Comparison of ENCODE assay signal across 20 cellular contexts in genomic region chr15:60757831-60758570, GRCh38.
DNase-seq lines count a peak whose midpoint lies in the region; ATAC-seq, FAIRE-seq and TF ChIP-seq lines count a peak whose summit lies in the region.
"Had no signal": no experiment of that assay in that cellular context is flagged by ENCODE, and none has a peak within 500 bp of the region (broad histone marks: within the 10 kb centered on the region; RNA-seq: fewer than 3 reads in every experiment).

No MANE protein-coding gene starts in this region.

- H3K9me3 Mint-ChIP-seq in astrocyte (ENCODE audit: unreplicated experiment) = peaks cover 7% of the 10 kb centered on the region
- H3K9me3 Mint-ChIP-seq in neural crest cell = peaks cover 2% of the 10 kb centered on the region
- H3K9me3 Mint-ChIP-seq in Calu3 (ENCODE audit: low read depth, unreplicated experiment) = no peaks in the 10 kb centered on the region
- H3K9me3 Mint-ChIP-seq: dendritic cell treated with granulocyte-macrophage colony-stimulating factor and Interleukin-4, amounts not matched to agents 40 ng/mL and 50 ng/mL, for 4 days; H9; stimulated activated naive CD8-positive, alpha-beta T cell treated with anti-CD3 and anti-CD28 coated beads, Interleukin-15, Interleukin-2, amounts not matched to agents 100 ng/mL and 50 ng/mL, for 24 hours had no signal

- H3K27me3 ChIP-seq in astrocyte (ENCODE audit: insufficient read depth, low read length) (no peaks in the 10 kb centered on the region), small intestine (ENCODE audit: control insufficient read depth in 2 of 2, insufficient read depth in 2 of 2, low read length in 2 of 2) (no peaks in the 10 kb centered on the region)
- H3K27me3 ChIP-seq: uterus had no signal

- H3K4me3 ChIP-seq in LNCaP clone FGC (ENCODE audit: low read depth, low read length) = no peak overlapping the region
- no peak overlapping the region for H3K4me3 ChIP-seq in astrocyte (ENCODE audit: insufficient read depth, low read depth, low read length)
- H3K4me3 ChIP-seq in small intestine (ENCODE audit: low read depth in 1 of 2, low read length in 2 of 2) = no peak overlapping the region
- H3K4me3 ChIP-seq: uterus had no signal

- no peak overlapping the region for H3K4me3 Mint-ChIP-seq in astrocyte (ENCODE audit: unreplicated experiment)
- no peak overlapping the region for H3K4me3 Mint-ChIP-seq in neural crest cell
- H3K4me3 Mint-ChIP-seq in Calu3 (ENCODE audit: low read depth, unreplicated experiment) = no peak overlapping the region
- H3K4me3 Mint-ChIP-seq: dendritic cell treated with granulocyte-macrophage colony-stimulating factor and Interleukin-4, amounts not matched to agents 40 ng/mL and 50 ng/mL, for 4 days; H9; immature natural killer cell; naive thymus-derived CD8-positive, alpha-beta T cell; stimulated activated naive CD8-positive, alpha-beta T cell treated with anti-CD3 and anti-CD28 coated beads, Interleukin-15, Interleukin-2, amounts not matched to agents 100 ng/mL and 50 ng/mL, for 24 hours had no signal

- H3K27ac ChIP-seq in astrocyte (ENCODE audit: low read depth, low read length) (peak overlapping the region; percentile 85), small intestine (ENCODE audit: low read depth in 1 of 2, low read length in 1 of 2) (no peak overlapping the region)
- H3K27ac ChIP-seq: uterus had no signal

- no peak overlapping the region for H3K27ac Mint-ChIP-seq in astrocyte (ENCODE audit: unreplicated experiment)
- peak overlapping the region; percentile 0 for H3K27ac Mint-ChIP-seq in neural crest cell (ENCODE audit: unreplicated experiment)
- no peak overlapping the region for H3K27ac Mint-ChIP-seq in Calu3 (ENCODE audit: unreplicated experiment)
- H3K27ac Mint-ChIP-seq: dendritic cell treated with granulocyte-macrophage colony-stimulating factor and Interleukin-4, amounts not matched to agents 40 ng/mL and 50 ng/mL, for 4 days; H9; immature natural killer cell; stimulated activated naive CD8-positive, alpha-beta T cell treated with anti-CD3 and anti-CD28 coated beads, Interleukin-15, Interleukin-2, amounts not matched to agents 100 ng/mL and 50 ng/mL, for 24 hours had no signal

- DNase-seq in COR-L47 (lab: John Stamatoyannopoulos, UW) (peak; percentile 41), LNCaP clone FGC (ENCODE audit: low read depth) (peak; percentile 84), astrocyte (ENCODE audit: low read depth) (no peak), neural crest cell (ENCODE audit: low read depth, low spot score) (no peak), Calu3 (no peak), small intestine (no peak)
- no peak for DNase-seq in activated CD8-positive, alpha-beta memory T cell treated with anti-CD3 and anti-CD28 coated beads, Interleukin-2, amount 50 U/mL, for 48 hours
- DNase-seq: activated effector memory CD4-positive, alpha-beta T cell treated with anti-CD3 and anti-CD28 coated beads, Interleukin-2, amount 50 U/mL, for 16 hours; aorta; glutamatergic neuron; H9; immature natural killer cell; naive thymus-derived CD8-positive, alpha-beta T cell; NCI-H446 treated with DMSO at 0.1 percent for 48 hours; Right ventricle myocardium superior; T-helper 2 cell had no signal

- H3K4me1 Mint-ChIP-seq in astrocyte (ENCODE audit: low read depth, unreplicated experiment) (peaks cover 16% of the 10 kb centered on the region), neural crest cell (peaks cover 10% of the 10 kb centered on the region), Calu3 (ENCODE audit: low read depth, unreplicated experiment) (peaks cover 9% of the 10 kb centered on the region)
- H3K4me1 Mint-ChIP-seq: immature natural killer cell had no signal

- H3K36me3 Mint-ChIP-seq in astrocyte (ENCODE audit: low read depth, unreplicated experiment) (no peaks in the 10 kb centered on the region), neural crest cell (ENCODE audit: low read depth) (no peaks in the 10 kb centered on the region), Calu3 (ENCODE audit: insufficient read depth, unreplicated experiment) (no peaks in the 10 kb centered on the region)

- H3K27me3 Mint-ChIP-seq in astrocyte (ENCODE audit: low read depth, unreplicated experiment) = no peaks in the 10 kb centered on the region
- H3K27me3 Mint-ChIP-seq in neural crest cell (ENCODE audit: low read depth) = no peaks in the 10 kb centered on the region
- H3K27me3 Mint-ChIP-seq in Calu3 (ENCODE audit: unreplicated experiment) = peaks cover 86% of the 10 kb centered on the region
- H3K27me3 Mint-ChIP-seq: naive thymus-derived CD8-positive, alpha-beta T cell; stimulated activated naive CD8-positive, alpha-beta T cell treated with anti-CD3 and anti-CD28 coated beads, Interleukin-15, Interleukin-2, amounts not matched to agents 100 ng/mL and 50 ng/mL, for 24 hours had no signal

- H3K79me2 ChIP-seq in astrocyte (ENCODE audit: insufficient read depth, low read length) = no peaks in the 10 kb centered on the region

- H3K9ac ChIP-seq in astrocyte (ENCODE audit: low read length) = peak overlapping the region; percentile 69

- no peak for ATAC-seq in GM19328 (IDR thresholded peaks at IDR 0.05; ENCODE audit: unreplicated experiment)
- ATAC-seq: naive thymus-derived CD8-positive, alpha-beta T cell had no signal

- WGBS in small intestine, 3 donors = 53 to 63% (median 56%) methylated on average over 7 of the region's 7 CpGs

- TF ChIP-seq CTCF in LNCaP clone FGC (IDR thresholded peaks at IDR 0.05; ENCODE audit: control insufficient read depth, extremely low read depth, insufficient read depth) = no peak
- TF ChIP-seq CTCF in astrocyte (IDR thresholded peaks at IDR 0.05; ENCODE audit: insufficient read depth, low read depth, low read length) = no peak
- TF ChIP-seq CTCF in neural crest cell (conservative IDR thresholded peaks at IDR 0.05) = no peak
- TF ChIP-seq CTCF in Calu3 (IDR thresholded peaks at IDR 0.05; ENCODE audit: unreplicated experiment) = no peak

- BruUV-seq in Calu3 (replicated peaks; lab: Mats Ljungman, UMichigan) = no TSS peak

- peak overlapping the region; percentile 60 for H3K4me2 ChIP-seq in astrocyte (ENCODE audit: low read length)

- no peaks in the 10 kb centered on the region for H4K20me1 ChIP-seq in astrocyte (ENCODE audit: insufficient read depth, low read length)

- FAIRE-seq in astrocyte (lab: Jason Lieb, UNC) = no peak
- FAIRE-seq in small intestine (lab: Jason Lieb, UNC) = no peak

- CTCF ChIA-PET in Calu3 (lab: Charles Lee) = interaction anchor here (0.9 to 1.2 kb wide), 2 partner anchors 18 to 82 kb away, joined by 3 to 4 read pairs; no protein-coding TSS in a partner anchor

- H3K36me3 ChIP-seq in astrocyte (ENCODE audit: insufficient read depth, low read length) (no peaks in the 10 kb centered on the region), small intestine (ENCODE audit: control insufficient read depth in 2 of 2, insufficient read depth in 2 of 2, low read length in 2 of 2) (no peaks in the 10 kb centered on the region)
- H3K36me3 ChIP-seq: uterus had no signal

- no peak overlapping the region for H2AFZ ChIP-seq in astrocyte (ENCODE audit: low read depth, low read length)

- H3K4me1 ChIP-seq in astrocyte (ENCODE audit: insufficient read depth, low read length) (peaks cover 33% of the 10 kb centered on the region), small intestine (ENCODE audit: control insufficient read depth in 2 of 2, insufficient read depth in 1 of 2, low read depth in 1 of 2, low read length in 1 of 2) (no peaks in the 10 kb centered on the region)

- intact Hi-C loops in Calu3 (cut with micrococcal nuclease; ENCODE audit: unreplicated experiment) = no loop called here

- H3K9me3 ChIP-seq in astrocyte (ENCODE audit: insufficient read depth, low read depth, low read length) = no peaks in the 10 kb centered on the region
- H3K9me3 ChIP-seq in small intestine (ENCODE audit: control insufficient read depth, low read depth) = no peaks in the 10 kb centered on the region
- H3K9me3 ChIP-seq: uterus had no signal

Comparison
In these comparisons a context has a peak if more than half of its experiments do, and no peak if none do; other contexts are left out.
1. DNase-seq: peak in COR-L47 (single experiment) and LNCaP clone FGC (single experiment); none in astrocyte (single experiment), neural crest cell (single experiment), Calu3 (single experiment), activated CD8-positive, alpha-beta memory T cell treated with anti-CD3 and anti-CD28 coated beads, Interleukin-2, amount 50 U/mL, for 48 hours (single experiment) and small intestine (single experiment).